In genomic region chr13:105403065-105403464, GRCh38 we compare ENCODE assay signal across 30 cellular contexts.
"Had no signal": no experiment of that assay in that cellular context is flagged by ENCODE, and none has a peak within 500 bp of the region (broad histone marks: within the 10 kb centered on the region; RNA-seq: fewer than 3 reads in every experiment).

No MANE protein-coding gene starts in this region.

- H3K36me3 ChIP-seq: breast epithelium, cardiac muscle cell, colonic mucosa, esophagus squamous epithelium, gastroesophageal sphincter had no signal

- H3K4me3 Mint-ChIP-seq: activated CD4-positive, alpha-beta memory T cell treated with anti-CD3 and anti-CD28 coated beads, Interleukin-2, amount 10 ng/mL, durations not matched to agents 7 days and 5 days; activated CD4-positive, alpha-beta T cell treated with anti-CD3 and anti-CD28 coated beads, Interleukin-2, amount 10 ng/mL, durations not matched to agents 7 days and 5 days; activated naive CD8-positive, alpha-beta T cell; activated T-cell treated with anti-CD3 and anti-CD28 coated beads, Interleukin-2, amount 50 U/mL, for 24 hours; activated T-cell treated with anti-CD3 and anti-CD28 coated beads, Interleukin-2, amount 50 U/mL, for 72 hours; activated T-helper 17 cell treated with anti-CD3 and anti-CD28 coated beads, Interleukin-2, amount 50 U/mL, for 72 hours; brain; WTC11 had no signal

- H3K9me3 Mint-ChIP-seq: activated CD4-positive, alpha-beta memory T cell treated with anti-CD3 and anti-CD28 coated beads, Interleukin-2, amount 10 ng/mL, durations not matched to agents 7 days and 5 days; activated CD4-positive, alpha-beta T cell treated with anti-CD3 and anti-CD28 coated beads, Interleukin-2, amount 10 ng/mL, durations not matched to agents 7 days and 5 days; activated T-cell treated with anti-CD3 and anti-CD28 coated beads, Interleukin-2, amount 50 U/mL, for 24 hours; activated T-cell treated with anti-CD3 and anti-CD28 coated beads, Interleukin-2, amount 50 U/mL, for 72 hours; activated T-helper 17 cell treated with anti-CD3 and anti-CD28 coated beads, Interleukin-2, amount 50 U/mL, for 72 hours had no signal

- DNase-seq: activated CD4-positive, alpha-beta memory T cell treated with anti-CD3 and anti-CD28 coated beads, Interleukin-2, amount 10 ng/mL, durations not matched to agents 7 days and 5 days; activated CD4-positive, alpha-beta T cell treated with anti-CD3 and anti-CD28 coated beads for 1 hour; activated CD4-positive, alpha-beta T cell treated with anti-CD3 and anti-CD28 coated beads for 4 hours; activated CD4-positive, alpha-beta T cell treated with anti-CD3 and anti-CD28 coated beads, Interleukin-2, amount 10 ng/mL, durations not matched to agents 7 days and 5 days; activated CD4-positive, alpha-beta T cell treated with anti-CD3 and anti-CD28 coated beads, Interleukin-2, amount 50 U/mL, for 4 hours; activated CD8-positive, alpha-beta memory T cell treated with anti-CD3 and anti-CD28 coated beads, Interleukin-2, amount 50 U/mL, for 48 hours; activated effector memory CD4-positive, alpha-beta T cell treated with Interleukin-2 at 50 U/mL for 16 hours; activated gamma-delta T cell treated with Interleukin-2 at 50 U/mL for 16 hours; activated naive CD4-positive, alpha-beta T cell treated with anti-CD3 and anti-CD28 coated beads, Interleukin-2, amount 50 U/mL, for 16 hours; activated naive CD4-positive, alpha-beta T cell treated with Interleukin-2 at 50 U/mL for 16 hours; activated T-cell treated with anti-CD3 and anti-CD28 coated beads for 4 hours; activated T-cell treated with anti-CD3 and anti-CD28 coated beads, Interleukin-2, amount 50 U/mL, for 24 hours; activated T-cell treated with anti-CD3 and anti-CD28 coated beads, Interleukin-2, amount 50 U/mL, for 72 hours; amygdala; aorta; central memory CD4-positive, alpha-beta T cell; cerebellar nuclear complex; colonic mucosa; effector CD8-positive, alpha-beta T cell; esophagus squamous epithelium; foreskin keratinocyte; T-helper 2 cell had no signal

- H3K4me1 ChIP-seq: breast epithelium, colonic mucosa, esophagus squamous epithelium, foreskin keratinocyte, gastroesophageal sphincter had no signal

- H3K27me3 ChIP-seq: breast epithelium, cardiac muscle cell, colonic mucosa, esophagus squamous epithelium, foreskin keratinocyte, gastroesophageal sphincter had no signal

- H3K27me3 Mint-ChIP-seq: activated CD4-positive, alpha-beta memory T cell treated with anti-CD3 and anti-CD28 coated beads, Interleukin-2, amount 10 ng/mL, durations not matched to agents 7 days and 5 days; activated CD4-positive, alpha-beta T cell treated with anti-CD3 and anti-CD28 coated beads, Interleukin-2, amount 10 ng/mL, durations not matched to agents 7 days and 5 days; activated naive CD8-positive, alpha-beta T cell; activated T-cell treated with anti-CD3 and anti-CD28 coated beads, Interleukin-2, amount 50 U/mL, for 24 hours; activated T-helper 17 cell treated with anti-CD3 and anti-CD28 coated beads, Interleukin-2, amount 50 U/mL, for 72 hours; brain had no signal

- H3K9me3 ChIP-seq: breast epithelium, colonic mucosa, esophagus squamous epithelium, gastroesophageal sphincter had no signal

- H3K4me3 ChIP-seq: breast epithelium, cardiac muscle cell, colonic mucosa, esophagus squamous epithelium, gastroesophageal sphincter had no signal

- H3K4me1 Mint-ChIP-seq: activated CD4-positive, alpha-beta memory T cell treated with anti-CD3 and anti-CD28 coated beads, Interleukin-2, amount 10 ng/mL, durations not matched to agents 7 days and 5 days; activated CD4-positive, alpha-beta T cell treated with anti-CD3 and anti-CD28 coated beads, Interleukin-2, amount 10 ng/mL, durations not matched to agents 7 days and 5 days; activated T-helper 17 cell treated with anti-CD3 and anti-CD28 coated beads, Interleukin-2, amount 50 U/mL, for 72 hours; brain; WTC11 had no signal

- H3K27ac ChIP-seq: breast epithelium, cardiac muscle cell, colonic mucosa, epithelial cell of prostate, esophagus squamous epithelium, foreskin keratinocyte, gastroesophageal sphincter had no signal

- ATAC-seq: activated T-cell treated with anti-CD3 and anti-CD28 coated beads, Interleukin-2, amount 50 U/mL, for 72 hours; activated T-helper 17 cell treated with anti-CD3 and anti-CD28 coated beads, Interleukin-2, amount 50 U/mL, for 72 hours; foreskin keratinocyte; gastroesophageal sphincter; WTC11 had no signal

- H3K27ac Mint-ChIP-seq: activated CD4-positive, alpha-beta memory T cell treated with anti-CD3 and anti-CD28 coated beads, Interleukin-2, amount 10 ng/mL, durations not matched to agents 7 days and 5 days; activated CD4-positive, alpha-beta T cell treated with anti-CD3 and anti-CD28 coated beads, Interleukin-2, amount 10 ng/mL, durations not matched to agents 7 days and 5 days; activated naive CD8-positive, alpha-beta T cell; activated T-cell treated with anti-CD3 and anti-CD28 coated beads, Interleukin-2, amount 50 U/mL, for 24 hours; activated T-cell treated with anti-CD3 and anti-CD28 coated beads, Interleukin-2, amount 50 U/mL, for 72 hours; activated T-helper 17 cell treated with anti-CD3 and anti-CD28 coated beads, Interleukin-2, amount 50 U/mL, for 72 hours; brain; WTC11 had no signal
